Comparison of ENCODE assay signal across 37 cellular contexts in the genomic region with DNA sequence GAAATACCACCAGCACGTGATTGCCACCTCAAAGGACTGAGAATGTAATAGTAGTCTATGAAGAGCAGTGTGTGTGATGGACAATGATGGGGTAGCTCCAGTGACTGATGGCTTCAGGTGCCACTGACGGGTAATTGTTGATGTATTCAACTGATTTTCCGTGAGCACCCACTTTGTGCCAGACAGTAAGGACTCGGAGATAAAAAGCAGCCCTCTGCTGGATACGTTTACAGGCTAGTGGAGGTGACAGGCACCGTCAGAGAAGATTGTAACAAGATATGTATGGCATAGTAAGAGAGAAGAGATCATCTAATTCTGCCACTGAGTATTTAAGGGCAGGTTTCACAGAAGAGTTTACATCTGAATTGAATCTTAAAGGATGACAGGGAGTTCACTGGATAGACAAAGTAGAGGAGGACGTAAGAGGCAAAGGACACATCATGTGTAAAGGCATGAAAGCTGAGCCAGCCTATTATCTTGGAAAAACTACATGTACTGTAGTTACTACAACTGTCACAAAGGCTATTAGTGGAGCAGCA. TPM values are rescaled to one million over a fixed set of nuclear protein-coding genes. Genes with fewer than 3 reads are reported as not detected.
"Had no signal": no experiment of that assay in that cellular context is flagged by ENCODE, and none has a peak within 500 bp of the region (broad histone marks: within the 10 kb centered on the region; RNA-seq: fewer than 3 reads in every experiment).

No MANE protein-coding gene starts in this region.

- H3K27ac ChIP-seq: brain microvascular endothelial cell, KMS-11, SJSA1, VCaP had no signal

- H3K9me3 ChIP-seq: SJSA1 had no signal

- H3K4me3 ChIP-seq: SJSA1 had no signal

- DNase-seq: activated B cell treated with CpG ODN at 0.5 μM for 24 hours; activated CD4-positive, alpha-beta memory T cell treated with anti-CD3 and anti-CD28 coated beads, Interleukin-2, amount 10 ng/mL, durations not matched to agents 7 days and 5 days; activated CD4-positive, alpha-beta T cell treated with anti-CD3 and anti-CD28 coated beads for 4 hours; activated CD4-positive, alpha-beta T cell treated with anti-CD3 and anti-CD28 coated beads, Interleukin-2, amount 50 U/mL, for 1 hour; activated CD4-positive, CD25-positive, alpha-beta regulatory T cell treated with anti-CD3 and anti-CD28 coated beads, Interleukin-2, amount 50 U/mL, for 72 hours; activated CD8-positive, alpha-beta memory T cell treated with anti-CD3 and anti-CD28 coated beads for 24 hours; activated CD8-positive, alpha-beta memory T cell treated with anti-CD3 and anti-CD28 coated beads, Interleukin-2, amount 10 ng/mL, durations not matched to agents 7 days and 5 days; activated effector memory CD4-positive, alpha-beta T cell treated with anti-CD3 and anti-CD28 coated beads, Interleukin-2, amount 50 U/mL, for 16 hours; activated naive CD4-positive, alpha-beta T cell; activated naive CD4-positive, alpha-beta T cell treated with anti-CD3 and anti-CD28 coated beads, Interleukin-2, amount 50 U/mL, for 16 hours; activated naive CD8-positive, alpha-beta T cell treated with anti-CD3 and anti-CD28 coated beads for 36 hours; activated T-cell treated with anti-CD3 and anti-CD28 coated beads, Interleukin-2, amount 50 U/mL, for 1 hour; activated T-cell treated with anti-CD3 and anti-CD28 coated beads, Interleukin-2, amount 50 U/mL, for 72 hours; amniotic stem cell; aorta; brain microvascular endothelial cell; central memory CD4-positive, alpha-beta T cell; NCI-H1092 treated with DMSO at 0.1 percent for 48 hours; NCI-H146; NCI-H187; NCI-H2029 treated with DMSO at 0.1 percent for 48 hours; NCI-H446; NCI-H524 treated with DMSO at 0.1 percent for 48 hours; RPMI8226; SHP77 treated with DMSO at 0.1 percent for 48 hours; SW 1271; T-helper 1 cell; T-helper 2 cell; T-helper 9 cell had no signal

- ATAC-seq: activated CD8-positive, alpha-beta memory T cell treated with anti-CD3 and anti-CD28 coated beads, Interleukin-2, amount 10 ng/mL, durations not matched to agents 7 days and 5 days; activated T-cell treated with anti-CD3 and anti-CD28 coated beads, Interleukin-2, amount 50 U/mL, for 72 hours; activated T-helper 17 cell treated with anti-CD3 and anti-CD28 coated beads, Interleukin-2, amount 50 U/mL, for 72 hours; Panc1 had no signal

- H3K4me1 ChIP-seq: SJSA1 had no signal

- H3K36me3 ChIP-seq: brain microvascular endothelial cell, SJSA1 had no signal

- H3K9ac ChIP-seq: KMS-11 had no signal

- H3K4me2 ChIP-seq: KMS-11 had no signal

RNA-seq across cellular contexts. Expression of gene ENTHD1, which starts 1.1 kb away (rescaled TPM):
- total RNA-seq: activated B cell treated with CpG ODN at 0.5 μM for 24 hours, cerebellum, LHCN-M2, M059J, SJSA1 had no signal
- polyA plus RNA-seq: aorta had no signal

RNA-seq across cellular contexts. Expression of gene GRAP2, which starts 6.3 kb away (rescaled TPM):
- total RNA-seq: LHCN-M2 had no signal
